In genomic region chr5:171926311-171926710, GRCh38 we compare ENCODE assay signal across 13 cellular contexts.
A peak's percentile ranks its signal among the peaks of the same experiment; 100 is the strongest.
DNase-seq lines count a peak whose midpoint lies in the region; ATAC-seq and TF ChIP-seq lines count a peak whose summit lies in the region.
"Had no signal": no experiment of that assay in that cellular context is flagged by ENCODE, and none has a peak within 500 bp of the region (broad histone marks: within the 10 kb centered on the region; RNA-seq: fewer than 3 reads in every experiment).

No MANE protein-coding gene starts in this region.

- H3K27me3 Mint-ChIP-seq in neural crest cell (ENCODE audit: low read depth), result no peaks in the 10 kb centered on the region
- H3K27me3 Mint-ChIP-seq: naive thymus-derived CD8-positive, alpha-beta T cell had no signal

- no peak overlapping the region for H3K4me3 Mint-ChIP-seq in neural crest cell

- DNase-seq in neural crest cell (ENCODE audit: low read depth, low spot score) (no peak), NCI-H1694 treated with DMSO at 0.1 percent for 48 hours (lab: John Stamatoyannopoulos, UW) (no peak), NCI-H774 (lab: John Stamatoyannopoulos, UW) (no peak), G401 (ENCODE audit: low spot score) (no peak)
- DNase-seq in activated naive CD4-positive, alpha-beta T cell (lab: John Stamatoyannopoulos, UW), result no peak
- DNase-seq: NCI-H2081; SIG-M5; small intestine; stimulated activated naive CD4-positive, alpha-beta T cell had no signal

- in situ Hi-C loops in G401 (cut with HindIII; ENCODE audit: low sequenced_read_pairs), result no loop called here

- peaks cover 2% of the 10 kb centered on the region for H3K9me3 Mint-ChIP-seq in neural crest cell
- H3K9me3 Mint-ChIP-seq: naive thymus-derived CD8-positive, alpha-beta T cell had no signal

- peaks cover 18% of the 10 kb centered on the region for H3K36me3 Mint-ChIP-seq in neural crest cell (ENCODE audit: low read depth)

- peak; percentile 27 for TF ChIP-seq POLR2A in GM19099 (IDR thresholded peaks at IDR 0.05; ENCODE audit: extremely low read depth, insufficient read length, low read depth)

- peaks cover 6% of the 10 kb centered on the region for H3K4me1 Mint-ChIP-seq in neural crest cell

- peak; percentile 72 for ATAC-seq in HG02623 (IDR thresholded peaks at IDR 0.05; ENCODE audit: unreplicated experiment)
- peak; percentile 69 for ATAC-seq in HG03571 (IDR thresholded peaks at IDR 0.05; ENCODE audit: unreplicated experiment)
- ATAC-seq: naive thymus-derived CD8-positive, alpha-beta T cell had no signal

- TF ChIP-seq CTCF in neural crest cell (conservative IDR thresholded peaks at IDR 0.05), result no peak

- H3K27ac Mint-ChIP-seq in neural crest cell (ENCODE audit: unreplicated experiment), result peak overlapping the region; percentile 51
